In genomic region chr10:89327803-89328441, GRCh38 we compare ENCODE assay signal across 8 cellular contexts. TPM values are rescaled to one million over a fixed set of nuclear protein-coding genes. Genes with fewer than 3 reads are reported as not detected.
DNase-seq lines count a peak whose midpoint lies in the region; ATAC-seq, FAIRE-seq and TF ChIP-seq lines count a peak whose summit lies in the region.

Gene IFIT3 (plus strand): TSS chr10:89327997. CDS start chr10:89328074, 77 bp downstream.

- peaks cover 41% of the 10 kb centered on the region for H3K4me1 Mint-ChIP-seq in T-helper 17 cell
- peaks cover 41% of the 10 kb centered on the region for H3K4me1 Mint-ChIP-seq in memory B cell

- H3K4me3 ChIP-seq in suprapubic skin = peak within 1 kb of the TSS; percentile 49

- peak within 1 kb of the TSS; percentile 96 for H3K4me3 Mint-ChIP-seq in T-helper 17 cell
- H3K4me3 Mint-ChIP-seq in memory B cell = peak within 1 kb of the TSS; percentile 94

- FAIRE-seq in HTR-8/SVneo (lab: Jason Lieb, UNC) = no peak

- H3K27me3 ChIP-seq in suprapubic skin = no peaks in the 10 kb centered on the region

- H3K36me3 Mint-ChIP-seq in T-helper 17 cell (ENCODE audit: low read depth) (peaks cover 2% of the 10 kb centered on the region), memory B cell (no peaks in the 10 kb centered on the region)

- TF ChIP-seq CTCF in suprapubic skin (IDR thresholded peaks at IDR 0.05) = no peak

- DNase-seq in NCI-H510A treated with DMSO at 0.1 percent for 48 hours (lab: John Stamatoyannopoulos, UW) (peak; percentile 15), NCI-H510A (lab: John Stamatoyannopoulos, UW) (no peak), HTR-8/SVneo (ENCODE audit: insufficient read length, low spot score) (peak; percentile 78), T-helper 17 cell (no peak), memory B cell (ENCODE audit: low spot score in 2 of 2) (no peak), suprapubic skin (ENCODE audit: low spot score in 2 of 2) (peak; percentile 76 to 80)
- no peak for DNase-seq in stimulated activated CD8-positive, alpha-beta memory T cell treated with anti-CD3 and anti-CD28 coated beads, Interleukin-4, amount 100 ng/mL, for 48 hours

- TF ChIP-seq EP300 in suprapubic skin (IDR thresholded peaks at IDR 0.05) = no peak

- H3K4me1 ChIP-seq in suprapubic skin = peaks cover 42% of the 10 kb centered on the region

- H3K27me3 Mint-ChIP-seq in T-helper 17 cell = peaks cover 4% of the 10 kb centered on the region
- H3K27me3 Mint-ChIP-seq in memory B cell = no peaks in the 10 kb centered on the region

- TF ChIP-seq POLR2A in suprapubic skin (IDR thresholded peaks at IDR 0.05) = no peak

- H3K9me3 ChIP-seq in T-helper 17 cell (ENCODE audit: control insufficient read depth, low read length, poor library complexity, severe bottlenecking) (no peaks in the 10 kb centered on the region), suprapubic skin (no peaks in the 10 kb centered on the region)

- ATAC-seq in T-helper 17 cell = peak; percentile 50
- ATAC-seq in memory B cell (ENCODE audit: low read depth) = peak; percentile 37

- peak within 1 kb of the TSS; percentile 87 for H3K27ac ChIP-seq in suprapubic skin

- H3K36me3 ChIP-seq in suprapubic skin = no peaks in the 10 kb centered on the region

- H3K27ac Mint-ChIP-seq in T-helper 17 cell = peak within 1 kb of the TSS; percentile 98
- peak within 1 kb of the TSS; percentile 94 for H3K27ac Mint-ChIP-seq in memory B cell

- no peaks in the 10 kb centered on the region for H3K9me3 Mint-ChIP-seq in memory B cell

- WGBS in suprapubic skin = 1% methylated on average over 7 of the region's 7 CpGs

- in situ Hi-C loops in endometrial microvascular endothelial cells (cut with HindIII; ENCODE audit: inconsistent ontology term, low pct_unique_long_range_greater_than_20kb, low sequenced_read_pairs) = no loop called here

RNA-seq across cellular contexts. Expression of gene IFIT3, which starts in this region (rescaled TPM):
- 10 to 100 TPM in 1 of 2 donors, 1 to 10 TPM in 1; 5.4 to 10.3 TPM for total RNA-seq in T-helper 17 cell
- 20.9 TPM for total RNA-seq in endometrial microvascular endothelial cells (ENCODE audit: inconsistent ontology term)
- 1 to 10 TPM; 1.5 to 4.9 (median 2.1) TPM for total RNA-seq in suprapubic skin

Comparison
In these comparisons a context has a peak if more than half of its experiments do, and no peak if none do; other contexts are left out.
1. DNase-seq: peak in NCI-H510A treated with DMSO at 0.1 percent for 48 hours (single experiment), HTR-8/SVneo (single experiment) and suprapubic skin (2 of 2); none in NCI-H510A (single experiment), T-helper 17 cell (0 of 3), memory B cell (0 of 2) and stimulated activated CD8-positive, alpha-beta memory T cell treated with anti-CD3 and anti-CD28 coated beads, Interleukin-4, amount 100 ng/mL, for 48 hours (single experiment).